ENCODE assay signal across 8 cellular contexts in the genomic region with DNA sequence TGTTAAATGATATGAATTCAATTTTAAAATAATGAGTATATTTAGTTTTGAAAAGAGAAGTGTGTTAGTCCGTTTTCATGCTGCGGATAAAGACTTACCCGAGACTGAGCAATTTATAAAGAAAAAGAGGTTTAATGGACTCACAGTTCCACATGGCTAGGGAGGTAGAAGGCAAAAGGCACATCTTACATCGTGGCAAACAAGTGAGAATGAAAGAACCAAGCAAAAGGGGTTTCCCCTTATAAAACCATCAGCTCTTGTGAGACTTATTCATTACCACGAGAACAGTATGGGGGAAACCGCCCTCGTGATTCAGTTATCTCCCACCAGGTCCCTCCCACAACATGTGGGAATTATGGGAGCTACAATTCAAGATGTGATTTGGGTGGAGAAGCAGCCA. TPM values are rescaled to one million over a fixed set of nuclear protein-coding genes. Genes with fewer than 3 reads are reported as not detected.
A peak's percentile ranks its signal among the peaks of the same experiment; 100 is the strongest.
DNase-seq lines count a peak whose midpoint lies in the region; ATAC-seq and TF ChIP-seq lines count a peak whose summit lies in the region.
"Not testable (repeated sequence)": the region's sequence is repeated elsewhere in the genome, so short reads cannot be mapped to it uniquely, and the experiment has no call there.
"Had no signal": no experiment of that assay in that cellular context is flagged by ENCODE, and none has a peak within 500 bp of the region (broad histone marks: within the 10 kb centered on the region; RNA-seq: fewer than 3 reads in every experiment).

No MANE protein-coding gene starts in this region.

- H3K36me3 Mint-ChIP-seq in activated CD4-positive, alpha-beta T cell treated with anti-CD3 and anti-CD28 coated beads for 36 hours (ENCODE audit: low read depth); activated T-cell treated with anti-CD3 and anti-CD28 coated beads, Interleukin-2, amount 50 U/mL, for 4 hours (ENCODE audit: insufficient read depth); activated naive CD8-positive, alpha-beta T cell treated with anti-CD3 and anti-CD28 coated beads, Interleukin-2, amount 50 U/mL, for 24 hours (ENCODE audit: low read depth); nephron progenitor cell (ENCODE audit: low read depth): not testable (repeated sequence)

- POLR2A ChIA-PET in activated CD4-positive, alpha-beta T cell treated with anti-CD3 and anti-CD28 coated beads for 36 hours (lab: Charles Lee), result not testable (repeated sequence)

- H3K9me3 Mint-ChIP-seq in activated CD4-positive, alpha-beta T cell treated with anti-CD3 and anti-CD28 coated beads for 36 hours (ENCODE audit: low read depth); activated T-cell treated with anti-CD3 and anti-CD28 coated beads, Interleukin-2, amount 50 U/mL, for 4 hours; activated naive CD8-positive, alpha-beta T cell treated with anti-CD3 and anti-CD28 coated beads, Interleukin-2, amount 50 U/mL, for 24 hours; nephron progenitor cell: not testable (repeated sequence)

- ATAC-seq in activated CD4-positive, alpha-beta T cell treated with anti-CD3 and anti-CD28 coated beads for 36 hours, result peak; percentile 39
- ATAC-seq in activated T-cell treated with anti-CD3 and anti-CD28 coated beads, Interleukin-2, amount 50 U/mL, for 4 hours, result peak; percentile 54 to 64
- peak; percentile 38 for ATAC-seq in activated naive CD8-positive, alpha-beta T cell treated with anti-CD3 and anti-CD28 coated beads, Interleukin-2, amount 50 U/mL, for 24 hours

- DNase-seq in activated CD4-positive, alpha-beta T cell treated with anti-CD3 and anti-CD28 coated beads for 36 hours; activated T-cell treated with anti-CD3 and anti-CD28 coated beads, Interleukin-2, amount 50 U/mL, for 4 hours; activated naive CD8-positive, alpha-beta T cell treated with anti-CD3 and anti-CD28 coated beads, Interleukin-2, amount 50 U/mL, for 24 hours; nephron progenitor cell: not testable (repeated sequence)

- intact Hi-C loops in activated CD4-positive, alpha-beta T cell treated with anti-CD3 and anti-CD28 coated beads for 36 hours (cut with DNase I, micrococcal nuclease), result not testable (repeated sequence)

- CTCF ChIA-PET in activated CD4-positive, alpha-beta T cell treated with anti-CD3 and anti-CD28 coated beads for 36 hours (lab: Charles Lee), result not testable (repeated sequence)

- H3K27ac Mint-ChIP-seq in activated CD4-positive, alpha-beta T cell treated with anti-CD3 and anti-CD28 coated beads for 36 hours; activated naive CD8-positive, alpha-beta T cell treated with anti-CD3 and anti-CD28 coated beads, Interleukin-2, amount 50 U/mL, for 24 hours: not testable (repeated sequence)
- peak overlapping the region; percentile 66 for H3K27ac Mint-ChIP-seq in nephron progenitor cell

- H3K4me1 Mint-ChIP-seq in activated CD4-positive, alpha-beta T cell treated with anti-CD3 and anti-CD28 coated beads for 36 hours; activated T-cell treated with anti-CD3 and anti-CD28 coated beads, Interleukin-2, amount 50 U/mL, for 4 hours (ENCODE audit: low read depth); activated naive CD8-positive, alpha-beta T cell treated with anti-CD3 and anti-CD28 coated beads, Interleukin-2, amount 50 U/mL, for 24 hours: not testable (repeated sequence)
- H3K4me1 Mint-ChIP-seq in nephron progenitor cell, result peaks cover 20% of the 10 kb centered on the region

- not testable (repeated sequence) for H3K4me3 Mint-ChIP-seq in activated CD4-positive, alpha-beta T cell treated with anti-CD3 and anti-CD28 coated beads for 36 hours; activated T-cell treated with anti-CD3 and anti-CD28 coated beads, Interleukin-2, amount 50 U/mL, for 4 hours; activated naive CD8-positive, alpha-beta T cell treated with anti-CD3 and anti-CD28 coated beads, Interleukin-2, amount 50 U/mL, for 24 hours; nephron progenitor cell

- peaks cover 22% of the 10 kb centered on the region for H3K27me3 Mint-ChIP-seq in activated CD4-positive, alpha-beta T cell treated with anti-CD3 and anti-CD28 coated beads for 36 hours
- peaks cover 10% of the 10 kb centered on the region for H3K27me3 Mint-ChIP-seq in activated T-cell treated with anti-CD3 and anti-CD28 coated beads, Interleukin-2, amount 50 U/mL, for 4 hours (ENCODE audit: low read depth)
- H3K27me3 Mint-ChIP-seq in activated naive CD8-positive, alpha-beta T cell treated with anti-CD3 and anti-CD28 coated beads, Interleukin-2, amount 50 U/mL, for 24 hours, result peaks cover 20% of the 10 kb centered on the region
- H3K27me3 Mint-ChIP-seq in nephron progenitor cell (ENCODE audit: low read depth, poor library complexity), result not testable (repeated sequence)

- not testable (repeated sequence) for TF ChIP-seq CTCF in nephron progenitor cell (IDR thresholded peaks at IDR 0.05)

RNA-seq across cellular contexts. Expression of gene OSMR, which starts 51.8 kb away (rescaled TPM):
- under 1 TPM; 0.25 to 0.26 TPM for total RNA-seq in activated CD4-positive, alpha-beta T cell treated with anti-CD3 and anti-CD28 coated beads for 36 hours
- under 1 TPM; 0.08 to 0.16 (median 0.15) TPM for total RNA-seq in activated T-cell treated with anti-CD3 and anti-CD28 coated beads, Interleukin-2, amount 50 U/mL, for 4 hours
- total RNA-seq: CD4-positive, alpha-beta memory T cell; CD4-positive, CD25-positive, alpha-beta regulatory T cell; CD8-positive, alpha-beta memory T cell; G401 had no signal
